In genomic region chr4:159127745-159128518, GRCh38 we compare ENCODE assay signal across 16 cellular contexts. TPM values are rescaled to one million over a fixed set of nuclear protein-coding genes. Genes with fewer than 3 reads are reported as not detected.
DNase-seq lines count a peak whose midpoint lies in the region; ATAC-seq, FAIRE-seq and TF ChIP-seq lines count a peak whose summit lies in the region.
"Had no signal": no experiment of that assay in that cellular context is flagged by ENCODE, and none has a peak within 500 bp of the region (broad histone marks: within the 10 kb centered on the region; RNA-seq: fewer than 3 reads in every experiment).

No MANE protein-coding gene starts in this region.

- H3K36me3 Mint-ChIP-seq in natural killer cell treated with Interleukin-12 subunit alpha and Interleukin-12 subunit beta and Interleukin-15 and Interleukin-18, amount 100 ng/mL, for 72 hours: no peaks in the 10 kb centered on the region
- H3K36me3 Mint-ChIP-seq in natural killer cell (no peaks in the 10 kb centered on the region), progenitor cell of endocrine pancreas (ENCODE audit: insufficient read depth) (peaks cover 4% of the 10 kb centered on the region)

- TF ChIP-seq CTCF in natural killer cell (IDR thresholded peaks at IDR 0.05): no peak
- no peak for TF ChIP-seq CTCF in PC-9 (conservative IDR thresholded peaks at IDR 0.05)
- no peak for TF ChIP-seq CTCF in progenitor cell of endocrine pancreas (IDR thresholded peaks at IDR 0.05; ENCODE audit: unreplicated experiment)

- POLR2A ChIA-PET in PC-9 (lab: Charles Lee; ENCODE audit: unreplicated experiment): no interaction called here

- no peak overlapping the region for H2AFZ ChIP-seq in PC-9

- intact Hi-C loops in natural killer cell (cut with micrococcal nuclease) (no loop called here), PC-9 (cut with micrococcal nuclease; ENCODE audit: unreplicated experiment) (no loop called here)

- peaks cover 14% of the 10 kb centered on the region for H3K4me1 ChIP-seq in PC-9 (replicated peaks; ENCODE audit: insufficient read depth)

- no peaks in the 10 kb centered on the region for H3K9me2 ChIP-seq in PC-9 (ENCODE audit: insufficient read depth)

- no peak for DNase-seq in natural killer cell treated with Interleukin-12 subunit alpha and Interleukin-12 subunit beta and Interleukin-15 and Interleukin-18, amount 100 ng/mL, for 72 hours (ENCODE audit: low spot score)
- DNase-seq in natural killer cell (no peak), PC-9 (no peak), progenitor cell of endocrine pancreas (ENCODE audit: low spot score, unreplicated experiment) (no peak), NCI-H2227 treated with DMSO at 0.1 percent for 48 hours (lab: John Stamatoyannopoulos, UW) (no peak)
- DNase-seq in activated CD4-positive, CD25-positive, alpha-beta regulatory T cell treated with anti-CD3 and anti-CD28 coated beads, Interleukin-2, amount 50 U/mL, for 72 hours: no peak
- DNase-seq: C1 segment of cervical spinal cord; CD4-positive, alpha-beta T cell; DMS153; DND-41; GDM1 had no signal

- no peaks in the 10 kb centered on the region for H3K9me3 Mint-ChIP-seq in natural killer cell treated with Interleukin-12 subunit alpha and Interleukin-12 subunit beta and Interleukin-15 and Interleukin-18, amount 100 ng/mL, for 72 hours
- H3K9me3 Mint-ChIP-seq in natural killer cell (no peaks in the 10 kb centered on the region), progenitor cell of endocrine pancreas (ENCODE audit: low read depth) (peaks cover 5% of the 10 kb centered on the region)
- H3K9me3 Mint-ChIP-seq: CD4-positive, alpha-beta T cell had no signal

- H3K4me1 Mint-ChIP-seq in natural killer cell treated with Interleukin-12 subunit alpha and Interleukin-12 subunit beta and Interleukin-15 and Interleukin-18, amount 100 ng/mL, for 72 hours (ENCODE audit: low read depth in 2 of 2): peaks cover 12 to 31% of the 10 kb centered on the region in 2 donors
- H3K4me1 Mint-ChIP-seq in natural killer cell: peaks cover 22 to 24% of the 10 kb centered on the region in 2 donors
- peaks cover 26% of the 10 kb centered on the region for H3K4me1 Mint-ChIP-seq in progenitor cell of endocrine pancreas (ENCODE audit: low read depth)

- no peak overlapping the region for H3K4me3 ChIP-seq in PC-9
- H3K4me3 ChIP-seq: HAP-1 had no signal

- peak overlapping the region; percentile 15 for H3K4me3 Mint-ChIP-seq in natural killer cell treated with Interleukin-12 subunit alpha and Interleukin-12 subunit beta and Interleukin-15 and Interleukin-18, amount 100 ng/mL, for 72 hours
- no peak overlapping the region for H3K4me3 Mint-ChIP-seq in natural killer cell
- H3K4me3 Mint-ChIP-seq in progenitor cell of endocrine pancreas (ENCODE audit: low read depth): no peak overlapping the region
- H3K4me3 Mint-ChIP-seq: B cell; CD4-positive, alpha-beta T cell had no signal

- H4K20me1 ChIP-seq in PC-9 (ENCODE audit: insufficient read depth): no peaks in the 10 kb centered on the region

- no peak for ATAC-seq in natural killer cell treated with Interleukin-12 subunit alpha and Interleukin-12 subunit beta and Interleukin-15 and Interleukin-18, amount 100 ng/mL, for 72 hours
- no peak for ATAC-seq in natural killer cell
- no peak for ATAC-seq in GM18870 (IDR thresholded peaks at IDR 0.05; ENCODE audit: unreplicated experiment)

- H3K27ac Mint-ChIP-seq in natural killer cell treated with Interleukin-12 subunit alpha and Interleukin-12 subunit beta and Interleukin-15 and Interleukin-18, amount 100 ng/mL, for 72 hours: no peak overlapping the region
- H3K27ac Mint-ChIP-seq in natural killer cell (no peak overlapping the region), progenitor cell of endocrine pancreas (peak overlapping the region; percentile 15)
- H3K27ac Mint-ChIP-seq: B cell; CD4-positive, alpha-beta T cell had no signal

- H3K4me2 ChIP-seq in PC-9: no peak overlapping the region

- no peaks in the 10 kb centered on the region for H3K36me3 ChIP-seq in PC-9 (ENCODE audit: low read depth)
- H3K36me3 ChIP-seq: HAP-1 had no signal

- H3F3A ChIP-seq in PC-9 (ENCODE audit: insufficient read depth, low read depth): no peaks in the 10 kb centered on the region

- H3K9me3 ChIP-seq in PC-9 (ENCODE audit: insufficient read depth, low read depth): no peaks in the 10 kb centered on the region
- H3K9me3 ChIP-seq: HAP-1 had no signal

- H3K27me3 Mint-ChIP-seq in natural killer cell treated with Interleukin-12 subunit alpha and Interleukin-12 subunit beta and Interleukin-15 and Interleukin-18, amount 100 ng/mL, for 72 hours: no peaks in the 10 kb centered on the region
- H3K27me3 Mint-ChIP-seq in natural killer cell (ENCODE audit: low read depth in 2 of 2) (peaks cover 5 to 8% of the 10 kb centered on the region in 2 donors), progenitor cell of endocrine pancreas (no peaks in the 10 kb centered on the region)
- H3K27me3 Mint-ChIP-seq: B cell; CD4-positive, alpha-beta T cell had no signal

- CTCF ChIA-PET in PC-9 (lab: Charles Lee): no interaction called here

- peak; percentile 30 for FAIRE-seq in islet of Langerhans (lab: Jason Lieb, UNC)
- FAIRE-seq: H1 had no signal

- H3K79me2 ChIP-seq in PC-9 (ENCODE audit: low read depth): peaks cover 62% of the 10 kb centered on the region

- H3K27ac ChIP-seq in PC-9: peak overlapping the region; percentile 45

- no peaks in the 10 kb centered on the region for H3K27me3 ChIP-seq in PC-9 (ENCODE audit: insufficient read depth, low read depth)

- no TSS peak for BruUV-seq in PC-9 (replicated peaks; lab: Mats Ljungman, UMichigan)

RNA-seq across cellular contexts. Expression of gene RAPGEF2, which starts 25.1 kb away (rescaled TPM):
- total RNA-seq in natural killer cell treated with Interleukin-12 subunit alpha and Interleukin-12 subunit beta and Interleukin-15 and Interleukin-18, amount 100 ng/mL, for 72 hours: 10 to 100 TPM; 14.0 to 33.3 TPM
- total RNA-seq in natural killer cell (10 to 100 TPM; 21.9 to 55.6 (median 27.6) TPM), PC-9 (2021) (26.2 and 29.8 TPM in 2 replicates), progenitor cell of endocrine pancreas (68.9 and 70.3 TPM in 2 replicates)
